ENCODE assay signal across 1 cellular context in the genomic region with DNA sequence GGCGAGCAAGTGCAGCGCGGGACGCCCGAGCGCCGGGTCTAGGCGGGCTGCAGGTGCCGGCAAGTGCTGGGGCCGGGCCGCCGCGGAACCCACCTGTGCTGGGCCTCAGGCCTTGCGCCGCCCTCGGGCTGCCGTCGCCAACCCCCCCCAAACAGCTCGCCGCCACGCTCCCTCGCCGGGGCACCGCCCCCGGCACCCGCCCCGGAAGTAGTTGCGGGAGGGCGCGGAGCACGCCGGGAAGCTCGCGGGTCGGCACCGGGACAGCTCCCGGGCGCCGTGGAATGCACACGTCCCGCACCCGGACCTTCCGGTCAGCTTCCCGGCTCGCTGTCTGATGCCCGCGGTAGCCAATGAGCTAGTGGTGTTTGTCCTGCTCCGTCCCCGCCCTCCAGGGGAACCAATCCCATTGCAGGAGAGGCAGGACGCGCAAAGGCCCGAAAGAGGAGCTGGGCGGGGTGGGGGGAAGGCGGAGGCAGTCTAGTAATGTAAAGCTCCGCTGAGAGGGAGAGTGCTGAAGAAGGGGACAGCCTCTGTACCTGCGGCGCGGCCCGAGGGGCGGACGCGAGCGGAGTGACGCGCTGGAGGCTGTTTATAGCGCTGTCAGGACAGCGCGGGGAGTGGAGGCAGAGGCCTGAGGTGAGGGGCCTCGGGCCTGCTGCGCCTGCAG.
TF ChIP-seq lines count a peak whose summit lies in the region.

Gene ANKS3, minus strand, starts transcription at position 209 of the 667 bp plus-strand sequence. CDS start 4,122 bp downstream, outside the sequence.
Gene DNAAF8, plus strand, starts transcription at position 475 of the 667 bp plus-strand sequence. CDS start 1,978 bp downstream, outside the sequence.

TF ChIP-seq in GM12878, 131 proteins besides CTCF, POLR2A, EP300 and RAD21 (continued from another document):
- TF ChIP-seq, protein P1, sequence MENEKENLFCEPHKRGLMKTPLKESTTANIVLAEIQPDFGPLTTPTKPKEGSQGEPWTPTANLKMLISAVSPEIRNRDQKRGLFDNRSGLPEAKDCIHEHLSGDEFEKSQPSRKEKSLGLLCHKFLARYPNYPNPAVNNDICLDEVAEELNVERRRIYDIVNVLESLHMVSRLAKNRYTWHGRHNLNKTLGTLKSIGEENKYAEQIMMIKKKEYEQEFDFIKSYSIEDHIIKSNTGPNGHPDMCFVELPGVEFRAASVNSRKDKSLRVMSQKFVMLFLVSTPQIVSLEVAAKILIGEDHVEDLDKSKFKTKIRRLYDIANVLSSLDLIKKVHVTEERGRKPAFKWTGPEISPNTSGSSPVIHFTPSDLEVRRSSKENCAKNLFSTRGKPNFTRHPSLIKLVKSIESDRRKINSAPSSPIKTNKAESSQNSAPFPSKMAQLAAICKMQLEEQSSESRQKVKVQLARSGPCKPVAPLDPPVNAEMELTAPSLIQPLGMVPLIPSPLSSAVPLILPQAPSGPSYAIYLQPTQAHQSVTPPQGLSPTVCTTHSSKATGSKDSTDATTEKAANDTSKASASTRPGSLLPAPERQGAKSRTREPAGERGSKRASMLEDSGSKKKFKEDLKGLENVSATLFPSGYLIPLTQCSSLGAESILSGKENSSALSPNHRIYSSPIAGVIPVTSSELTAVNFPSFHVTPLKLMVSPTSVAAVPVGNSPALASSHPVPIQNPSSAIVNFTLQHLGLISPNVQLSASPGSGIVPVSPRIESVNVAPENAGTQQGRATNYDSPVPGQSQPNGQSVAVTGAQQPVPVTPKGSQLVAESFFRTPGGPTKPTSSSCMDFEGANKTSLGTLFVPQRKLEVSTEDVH (IDR thresholded peaks at IDR 0.05; ENCODE audit: low read depth, partially characterized antibody), result no peak
- TF ChIP-seq REST (IDR thresholded peaks at IDR 0.05; ENCODE audit: low read depth, low read length), result peak; percentile 66; the same call in 1 of the 2 replicates
- TF ChIP-seq ZNF687 (IDR thresholded peaks at IDR 0.05), result peak; percentile 93
- TF ChIP-seq IRF3 (IDR thresholded peaks at IDR 0.05), result peak; percentile 39; the same call in 1 of the 2 replicates
- TF ChIP-seq SIN3A (IDR thresholded peaks at IDR 0.05; ENCODE audit: low read depth, low read length), result no peak; the same call in 1 of the 2 replicates
- TF ChIP-seq ZNF592 (IDR thresholded peaks at IDR 0.05), result 0 out of 2 replicates have a peak, but pooled peaks have one; percentile 19
- no peak for TF ChIP-seq RCOR1 (conservative IDR thresholded peaks at IDR 0.05; ENCODE audit: low read depth, low read length)
- peak; percentile 88 for TF ChIP-seq GABPA (IDR thresholded peaks at IDR 0.05; ENCODE audit: low read depth)
- TF ChIP-seq IKZF2 (IDR thresholded peaks at IDR 0.05), result no peak
